Comparison of ENCODE assay signal across 10 cellular contexts in the genomic region with DNA sequence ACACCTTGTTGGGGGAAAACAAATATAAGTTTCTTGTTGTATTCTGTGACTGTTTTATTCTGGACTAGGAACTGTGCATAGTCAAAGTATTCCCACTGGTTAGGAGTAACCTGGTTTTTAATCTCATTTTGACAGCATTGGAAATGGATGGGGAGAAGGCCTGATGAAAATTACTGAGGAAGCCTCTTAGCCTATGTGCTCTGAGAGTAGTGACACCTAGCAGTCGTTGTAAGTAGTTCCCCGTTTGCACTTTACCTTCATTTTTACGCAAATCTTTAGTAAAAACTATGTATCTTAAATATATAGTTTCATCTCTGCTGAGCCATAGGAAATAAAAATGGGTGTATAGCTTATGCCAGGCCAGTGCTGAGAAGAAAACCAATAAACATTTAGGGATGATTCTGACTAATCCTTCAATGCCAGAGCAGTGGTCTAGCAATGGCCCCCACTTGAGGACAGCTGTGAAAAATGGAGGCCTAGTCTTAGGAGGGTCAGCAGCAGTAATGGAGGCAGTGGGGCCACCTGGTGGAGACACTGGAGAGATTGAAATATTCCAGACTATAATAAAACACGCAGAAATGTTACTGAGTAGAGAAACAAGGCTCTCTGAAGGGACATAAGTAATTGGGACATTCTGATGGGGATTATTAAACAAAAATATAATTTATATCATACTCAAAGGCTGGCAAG.
DNase-seq lines count a peak whose midpoint lies in the region; FAIRE-seq and TF ChIP-seq lines count a peak whose summit lies in the region.
"Had no signal": no experiment of that assay in that cellular context is flagged by ENCODE, and none has a peak within 500 bp of the region (broad histone marks: within the 10 kb centered on the region; RNA-seq: fewer than 3 reads in every experiment).

No MANE protein-coding gene starts in this region.

- H3K9me3 ChIP-seq in mesenchymal stem cell (ENCODE audit: control insufficient read depth, low read length) = no peaks in the 10 kb centered on the region
- H3K9me3 ChIP-seq: stomach had no signal

- no peak overlapping the region for H3K18ac ChIP-seq in mesenchymal stem cell (ENCODE audit: low read depth in 1 of 2, low read length in 2 of 2)

- no CpG with 5 or more reads among the region's 4 CpGs for WGBS in mesenchymal stem cell

- no peaks in the 10 kb centered on the region for H3K27me3 ChIP-seq in mesenchymal stem cell (ENCODE audit: control insufficient read depth in 1 of 2, insufficient read depth in 1 of 2, low read length in 2 of 2)
- H3K27me3 ChIP-seq: stomach had no signal

- no peak overlapping the region for H3K14ac ChIP-seq in mesenchymal stem cell (ENCODE audit: low read length in 2 of 2)

- H3K27ac ChIP-seq in mesenchymal stem cell (ENCODE audit: low read length, poor library complexity, severe bottlenecking) = no peak overlapping the region
- H3K27ac ChIP-seq: stomach had no signal

- H3K9ac ChIP-seq in mesenchymal stem cell (ENCODE audit: low read length) = no peak overlapping the region

- TF ChIP-seq CTCF in D721Med (IDR thresholded peaks at IDR 0.05; ENCODE audit: insufficient read depth, missing control alignments) (peak; percentile 32), LNCaP clone FGC (IDR thresholded peaks at IDR 0.05; ENCODE audit: control insufficient read depth, extremely low read depth, insufficient read depth) (peak; percentile 64), astrocyte of the cerebellum (IDR thresholded peaks at IDR 0.05; ENCODE audit: low read depth, low read length, missing control alignments) (peak; percentile 42)

- no peak overlapping the region for H3K23ac ChIP-seq in mesenchymal stem cell (ENCODE audit: low read length in 2 of 2)

- no peak overlapping the region for H2BK12ac ChIP-seq in mesenchymal stem cell (ENCODE audit: low read length in 2 of 2)

- no peaks in the 10 kb centered on the region for H3K4me1 ChIP-seq in mesenchymal stem cell (ENCODE audit: control insufficient read depth, insufficient read depth, low read depth, low read length)
- H3K4me1 ChIP-seq: stomach had no signal

- H3K4me3 ChIP-seq in LNCaP clone FGC (ENCODE audit: low read depth, low read length) = no peak overlapping the region
- no peak overlapping the region for H3K4me3 ChIP-seq in astrocyte of the cerebellum (ENCODE audit: low read depth, low read length)
- no peak overlapping the region for H3K4me3 ChIP-seq in mesenchymal stem cell (ENCODE audit: insufficient read depth in 1 of 2, low read depth in 1 of 2, low read length in 2 of 2)
- H3K4me3 ChIP-seq: stomach had no signal

- H2BK15ac ChIP-seq in mesenchymal stem cell (ENCODE audit: low read depth, poor library complexity, severe bottlenecking) = no peak overlapping the region

- H3K36me3 ChIP-seq in mesenchymal stem cell (ENCODE audit: control insufficient read depth in 1 of 2, insufficient read depth in 2 of 2, low read depth in 1 of 2, low read length in 2 of 2) = no peaks in the 10 kb centered on the region
- H3K36me3 ChIP-seq: stomach had no signal

- DNase-seq in D721Med (ENCODE audit: insufficient read length, low spot score) = no peak
- no peak for DNase-seq in LNCaP clone FGC (ENCODE audit: low read depth)
- DNase-seq in astrocyte of the cerebellum (ENCODE audit: low read depth) = no peak
- peak; percentile 33 for DNase-seq in mesenchymal stem cell
- no peak for DNase-seq in activated T-cell treated with anti-CD3 and anti-CD28 coated beads, Interleukin-2, amount 50 U/mL, for 48 hours
- no peak for DNase-seq in stimulated activated CD4-positive, alpha-beta T cell treated with anti-CD3 and anti-CD28 coated beads, Interleukin-2, amount 100 ng/mL, for 48 hours
- no peak for DNase-seq in activated naive CD4-positive, alpha-beta T cell (lab: John Stamatoyannopoulos, UW)
- DNase-seq in kidney glomerular epithelial cell (lab: John Stamatoyannopoulos, UW) = no peak
- DNase-seq: NCI-H1436, stomach had no signal

- no peaks in the 10 kb centered on the region for H3K79me1 ChIP-seq in mesenchymal stem cell (replicated peaks; ENCODE audit: low read length, poor library complexity, severe bottlenecking)

- H2BK120ac ChIP-seq in mesenchymal stem cell (ENCODE audit: low read depth, low read length) = no peak overlapping the region

- H2BK5ac ChIP-seq in mesenchymal stem cell (ENCODE audit: low read depth, low read length, poor library complexity, severe bottlenecking) = no peak overlapping the region

- in situ Hi-C loops in astrocyte of the cerebellum (cut with HindIII; ENCODE audit: low sequenced_read_pairs) = no loop called here

- no peak overlapping the region for H3K4me2 ChIP-seq in mesenchymal stem cell (ENCODE audit: low read length, poor library complexity, severe bottlenecking)

- FAIRE-seq in D721Med (lab: Jason Lieb, UNC) = no peak

- no peak overlapping the region for H4K91ac ChIP-seq in mesenchymal stem cell (ENCODE audit: low read length)

- H4K8ac ChIP-seq in mesenchymal stem cell (ENCODE audit: low read length) = no peak overlapping the region

- no peak overlapping the region for H2AFZ ChIP-seq in mesenchymal stem cell (ENCODE audit: low read depth, low read length)

- H3K4ac ChIP-seq in mesenchymal stem cell (ENCODE audit: low read depth in 1 of 2, low read length in 2 of 2) = no peak overlapping the region

- no peak overlapping the region for H2AK5ac ChIP-seq in mesenchymal stem cell (ENCODE audit: low read length, severe bottlenecking)
